2 cellular contexts compared by ENCODE assay signal in genomic region chr7:121313793-121314676, GRCh38.
TF ChIP-seq lines count a peak whose summit lies in the region.

No MANE protein-coding gene starts in this region.

TF ChIP-seq in HEK293, 187 proteins besides CTCF, POLR2A, EP300 and RAD21 (continued from another document and continues in another):
- TF ChIP-seq, protein P1, sequence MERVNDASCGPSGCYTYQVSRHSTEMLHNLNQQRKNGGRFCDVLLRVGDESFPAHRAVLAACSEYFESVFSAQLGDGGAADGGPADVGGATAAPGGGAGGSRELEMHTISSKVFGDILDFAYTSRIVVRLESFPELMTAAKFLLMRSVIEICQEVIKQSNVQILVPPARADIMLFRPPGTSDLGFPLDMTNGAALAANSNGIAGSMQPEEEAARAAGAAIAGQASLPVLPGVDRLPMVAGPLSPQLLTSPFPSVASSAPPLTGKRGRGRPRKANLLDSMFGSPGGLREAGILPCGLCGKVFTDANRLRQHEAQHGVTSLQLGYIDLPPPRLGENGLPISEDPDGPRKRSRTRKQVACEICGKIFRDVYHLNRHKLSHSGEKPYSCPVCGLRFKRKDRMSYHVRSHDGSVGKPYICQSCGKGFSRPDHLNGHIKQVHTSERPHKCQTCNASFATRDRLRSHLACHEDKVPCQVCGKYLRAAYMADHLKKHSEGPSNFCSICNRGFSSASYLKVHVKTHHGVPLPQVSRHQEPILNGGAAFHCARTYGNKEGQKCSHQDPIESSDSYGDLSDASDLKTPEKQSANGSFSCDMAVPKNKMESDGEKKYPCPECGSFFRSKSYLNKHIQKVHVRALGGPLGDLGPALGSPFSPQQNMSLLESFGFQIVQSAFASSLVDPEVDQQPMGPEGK (tag by site-specific recombination; IDR thresholded peaks at IDR 0.05) = no peak; the same call in 1 of the 2 replicates
- TF ChIP-seq BCL6B (tag by site-specific recombination; IDR thresholded peaks at IDR 0.05) (no peak; the same call in 1 of the 2 replicates), ZNF248 (tag by site-specific recombination; IDR thresholded peaks at IDR 0.05) (no peak), ZNF19 (tag by site-specific recombination; IDR thresholded peaks at IDR 0.05; ENCODE audit: low read depth) (no peak), ZNF449 (tag by site-specific recombination; IDR thresholded peaks at IDR 0.05) (peak; percentile 51; the same call in 1 of the 2 replicates), ZNF596 (tag by site-specific recombination; IDR thresholded peaks at IDR 0.05) (no peak), ZBTB8A (tag by site-specific recombination; IDR thresholded peaks at IDR 0.05) (peak; percentile 44), REPIN1 (tag by site-specific recombination; IDR thresholded peaks at IDR 0.05; ENCODE audit: low read depth) (no peak), ZNF155 (tag by site-specific recombination; IDR thresholded peaks at IDR 0.05) (no peak), ZSCAN23 (tag by site-specific recombination; IDR thresholded peaks at IDR 0.05) (peak; percentile 61; the same call in 1 of the 2 replicates), ZNF214 (tag by site-specific recombination; IDR thresholded peaks at IDR 0.05; ENCODE audit: borderline replicate concordance) (no peak), ZNF660 (tag by site-specific recombination; IDR thresholded peaks at IDR 0.05) (peak; percentile 37; the same call in 1 of the 2 replicates), FEZF1 (tag by site-specific recombination; IDR thresholded peaks at IDR 0.05) (peak; percentile 99), ZNF48 (tag by site-specific recombination; IDR thresholded peaks at IDR 0.05) (no peak), ZNF174 (tag by site-specific recombination; IDR thresholded peaks at IDR 0.05) (no peak), ZNF202 (tag by site-specific recombination; IDR thresholded peaks at IDR 0.05; ENCODE audit: borderline replicate concordance) (no peak), ZFP3 (tag by site-specific recombination; IDR thresholded peaks at IDR 0.05; ENCODE audit: low read depth) (no peak)
- TF ChIP-seq, protein P2, sequence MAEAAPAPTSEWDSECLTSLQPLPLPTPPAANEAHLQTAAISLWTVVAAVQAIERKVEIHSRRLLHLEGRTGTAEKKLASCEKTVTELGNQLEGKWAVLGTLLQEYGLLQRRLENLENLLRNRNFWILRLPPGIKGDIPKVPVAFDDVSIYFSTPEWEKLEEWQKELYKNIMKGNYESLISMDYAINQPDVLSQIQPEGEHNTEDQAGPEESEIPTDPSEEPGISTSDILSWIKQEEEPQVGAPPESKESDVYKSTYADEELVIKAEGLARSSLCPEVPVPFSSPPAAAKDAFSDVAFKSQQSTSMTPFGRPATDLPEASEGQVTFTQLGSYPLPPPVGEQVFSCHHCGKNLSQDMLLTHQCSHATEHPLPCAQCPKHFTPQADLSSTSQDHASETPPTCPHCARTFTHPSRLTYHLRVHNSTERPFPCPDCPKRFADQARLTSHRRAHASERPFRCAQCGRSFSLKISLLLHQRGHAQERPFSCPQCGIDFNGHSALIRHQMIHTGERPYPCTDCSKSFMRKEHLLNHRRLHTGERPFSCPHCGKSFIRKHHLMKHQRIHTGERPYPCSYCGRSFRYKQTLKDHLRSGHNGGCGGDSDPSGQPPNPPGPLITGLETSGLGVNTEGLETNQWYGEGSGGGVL (tag by site-specific recombination; IDR thresholded peaks at IDR 0.05) = 0 out of 2 replicates have a peak, but pooled peaks have one; percentile 27
- TF ChIP-seq, protein P3, sequence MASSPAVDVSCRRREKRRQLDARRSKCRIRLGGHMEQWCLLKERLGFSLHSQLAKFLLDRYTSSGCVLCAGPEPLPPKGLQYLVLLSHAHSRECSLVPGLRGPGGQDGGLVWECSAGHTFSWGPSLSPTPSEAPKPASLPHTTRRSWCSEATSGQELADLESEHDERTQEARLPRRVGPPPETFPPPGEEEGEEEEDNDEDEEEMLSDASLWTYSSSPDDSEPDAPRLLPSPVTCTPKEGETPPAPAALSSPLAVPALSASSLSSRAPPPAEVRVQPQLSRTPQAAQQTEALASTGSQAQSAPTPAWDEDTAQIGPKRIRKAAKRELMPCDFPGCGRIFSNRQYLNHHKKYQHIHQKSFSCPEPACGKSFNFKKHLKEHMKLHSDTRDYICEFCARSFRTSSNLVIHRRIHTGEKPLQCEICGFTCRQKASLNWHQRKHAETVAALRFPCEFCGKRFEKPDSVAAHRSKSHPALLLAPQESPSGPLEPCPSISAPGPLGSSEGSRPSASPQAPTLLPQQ (tag by site-specific recombination; IDR thresholded peaks at IDR 0.05) = no peak
- TF ChIP-seq, protein P4, sequence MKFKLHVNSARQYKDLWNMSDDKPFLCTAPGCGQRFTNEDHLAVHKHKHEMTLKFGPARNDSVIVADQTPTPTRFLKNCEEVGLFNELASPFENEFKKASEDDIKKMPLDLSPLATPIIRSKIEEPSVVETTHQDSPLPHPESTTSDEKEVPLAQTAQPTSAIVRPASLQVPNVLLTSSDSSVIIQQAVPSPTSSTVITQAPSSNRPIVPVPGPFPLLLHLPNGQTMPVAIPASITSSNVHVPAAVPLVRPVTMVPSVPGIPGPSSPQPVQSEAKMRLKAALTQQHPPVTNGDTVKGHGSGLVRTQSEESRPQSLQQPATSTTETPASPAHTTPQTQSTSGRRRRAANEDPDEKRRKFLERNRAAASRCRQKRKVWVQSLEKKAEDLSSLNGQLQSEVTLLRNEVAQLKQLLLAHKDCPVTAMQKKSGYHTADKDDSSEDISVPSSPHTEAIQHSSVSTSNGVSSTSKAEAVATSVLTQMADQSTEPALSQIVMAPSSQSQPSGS (tag by site-specific recombination; IDR thresholded peaks at IDR 0.05; ENCODE audit: low read depth) = no peak

TF ChIP-seq in GM12878, 131 proteins besides CTCF, POLR2A, EP300 and RAD21 (continued from another document):
- no peak for TF ChIP-seq HSF1 (IDR thresholded peaks at IDR 0.05; ENCODE audit: low read depth, low read length)
- TF ChIP-seq TBL1XR1 (IDR thresholded peaks at IDR 0.05; ENCODE audit: low read depth, low read length) = no peak
- no peak for TF ChIP-seq SUPT20H (IDR thresholded peaks at IDR 0.05; ENCODE audit: borderline replicate concordance, control insufficient read depth, low read depth, low read length)
- no peak for TF ChIP-seq RBBP5 (conservative IDR thresholded peaks at IDR 0.05)
- TF ChIP-seq BRCA1 (IDR thresholded peaks at IDR 0.05; ENCODE audit: low read depth, low read length) = no peak
- no peak for TF ChIP-seq ZNF207 (IDR thresholded peaks at IDR 0.05; ENCODE audit: borderline replicate concordance)
- TF ChIP-seq HDAC2 (IDR thresholded peaks at IDR 0.05) = no peak
- TF ChIP-seq, protein P4 (IDR thresholded peaks at IDR 0.05; ENCODE audit: low read length) = no peak
- TF ChIP-seq SMARCA5 (IDR thresholded peaks at IDR 0.05) = no peak
- TF ChIP-seq ZNF687 (IDR thresholded peaks at IDR 0.05) = 0 out of 2 replicates have a peak, but pooled peaks have one; percentile 48
- TF ChIP-seq ASH2L (IDR thresholded peaks at IDR 0.05; ENCODE audit: borderline replicate concordance, low read depth) = no peak
- TF ChIP-seq WRNIP1 (IDR thresholded peaks at IDR 0.05; ENCODE audit: borderline replicate concordance, low read depth, low read length) = no peak
- no peak for TF ChIP-seq ZZZ3 (IDR thresholded peaks at IDR 0.05; ENCODE audit: control insufficient read depth, insufficient read length, low read depth)
- TF ChIP-seq FOS (IDR thresholded peaks at IDR 0.05; ENCODE audit: borderline replicate concordance, extremely low read depth, insufficient read length) = no peak
- peak; percentile 5; the same call in 1 of the 2 replicates for TF ChIP-seq RB1 (IDR thresholded peaks at IDR 0.05; ENCODE audit: borderline replicate concordance)
- no peak for TF ChIP-seq NFIC (IDR thresholded peaks at IDR 0.05; ENCODE audit: low read depth, low read length)
- no peak for TF ChIP-seq KAT2A (conservative IDR thresholded peaks at IDR 0.05; ENCODE audit: control insufficient read depth, low read depth, low read length)
